Comparison of ENCODE assay signal across 1 cellular context in genomic region chr2:85012855-85013254, GRCh38.
TF ChIP-seq lines count a peak whose summit lies in the region.

No MANE protein-coding gene starts in this region.

TF ChIP-seq in IMR-90, 13 proteins besides CTCF, POLR2A, EP300 and RAD21 (continued from another document):
- TF ChIP-seq USF2 (IDR thresholded peaks at IDR 0.05; ENCODE audit: low read depth, low read length), result no peak
- no peak for TF ChIP-seq RCOR1 (IDR thresholded peaks at IDR 0.05; ENCODE audit: insufficient replicate concordance, low read length)
- TF ChIP-seq MXI1 (IDR thresholded peaks at IDR 0.05; ENCODE audit: borderline replicate concordance, low read depth, low read length), result no peak
- no peak for TF ChIP-seq MAZ (IDR thresholded peaks at IDR 0.05; ENCODE audit: borderline replicate concordance, low read depth, low read length)
- no peak for TF ChIP-seq CHD1 (IDR thresholded peaks at IDR 0.05; ENCODE audit: low read depth, low read length)
- no peak for TF ChIP-seq MAFK (IDR thresholded peaks at IDR 0.05; ENCODE audit: low read depth, low read length)
- TF ChIP-seq CEBPB (IDR thresholded peaks at IDR 0.05; ENCODE audit: low read depth, low read length), result no peak
- TF ChIP-seq NFE2L2 (IDR thresholded peaks at IDR 0.05; ENCODE audit: low read depth, low read length), result no peak
- TF ChIP-seq RFX5 (IDR thresholded peaks at IDR 0.05; ENCODE audit: low read depth, low read length), result no peak
- no peak for TF ChIP-seq ELK1 (IDR thresholded peaks at IDR 0.05; ENCODE audit: borderline replicate concordance, low read depth, low read length)
